Comparison of ENCODE assay signal across 8 cellular contexts in the genomic region with DNA sequence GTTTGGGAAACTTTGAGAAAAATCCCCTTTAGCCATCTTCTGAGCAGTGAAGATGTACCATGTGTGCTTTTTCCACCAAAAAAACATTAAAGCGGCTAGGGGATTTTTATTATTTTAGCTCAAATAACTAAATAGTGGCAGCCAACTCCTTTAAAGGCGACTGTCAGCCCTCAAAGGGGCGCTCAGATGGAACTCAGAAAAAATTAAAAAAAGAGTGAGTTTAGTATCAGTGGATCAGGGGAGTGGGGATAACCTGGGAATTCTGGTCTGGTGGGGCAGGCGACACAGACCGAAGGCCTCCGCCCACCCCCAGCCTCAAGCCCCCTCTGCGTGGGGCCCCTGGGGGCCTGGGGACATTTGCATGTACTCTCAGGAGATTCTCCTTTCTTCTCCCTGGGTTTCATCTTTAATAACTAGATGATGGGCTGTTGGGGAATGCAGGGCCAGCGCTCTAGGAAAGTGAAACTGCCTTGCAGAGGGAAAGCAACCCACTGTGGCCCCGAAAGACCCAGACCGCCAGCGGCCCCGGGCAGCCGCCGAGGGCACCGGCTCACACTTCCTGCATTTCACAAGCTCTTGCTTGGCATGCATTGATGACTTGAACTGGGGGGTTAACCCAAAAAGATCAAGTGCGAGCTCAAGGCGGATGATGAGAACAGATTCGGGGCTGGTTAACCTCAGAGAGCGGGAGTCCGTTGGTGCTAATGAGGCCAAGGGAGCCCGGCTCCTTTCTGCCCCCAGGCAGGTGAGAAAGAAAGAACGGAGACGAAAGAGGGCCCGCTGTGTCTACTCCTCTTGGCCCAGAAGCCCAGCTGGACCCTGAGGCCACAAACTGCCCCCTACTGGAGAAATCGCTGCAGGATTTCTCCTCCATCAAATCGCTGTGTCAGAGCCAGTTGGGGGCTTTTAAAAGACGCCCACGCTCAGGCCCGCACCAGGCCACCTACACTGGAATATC. TPM values are rescaled to one million over a fixed set of nuclear protein-coding genes. Genes with fewer than 3 reads are reported as not detected.
DNase-seq lines count a peak whose midpoint lies in the region; ATAC-seq and TF ChIP-seq lines count a peak whose summit lies in the region.

No MANE protein-coding gene starts in this region.

- H3K36me3 ChIP-seq in OCI-LY7 (ENCODE audit: insufficient read depth, low read length): no peaks in the 10 kb centered on the region
- no peaks in the 10 kb centered on the region for H3K36me3 ChIP-seq in body of pancreas (replicated peaks in 1 of 2; ENCODE audit: insufficient read depth in 1 of 2, low read depth in 2 of 2)

- H3K27me3 ChIP-seq in body of pancreas (no peaks in the 10 kb centered on the region), mononuclear cell (ENCODE audit: insufficient read depth, low read length) (no peaks in the 10 kb centered on the region)

- H3K4me1 Mint-ChIP-seq in HFFc6 (ENCODE audit: low read depth): peaks cover 18% of the 10 kb centered on the region

- DNase-seq in GM13976 (ENCODE audit: low spot score) (peak; percentile 61), HFFc6 (no peak), OCI-LY7 (ENCODE audit: low spot score) (peak; percentile 24), body of pancreas (peak in 2 of 4 donors; percentile 25 to 37), NCI-H226 (no peak), mucosa of gallbladder (ENCODE audit: low spot score) (no peak), midbrain (lab: John Stamatoyannopoulos, UW) (no peak)

- H3K9me3 ChIP-seq in OCI-LY7 (ENCODE audit: low read length) (peaks cover 18% of the 10 kb centered on the region; the same call in 1 of the 2 replicates), body of pancreas (no peaks in the 10 kb centered on the region), mononuclear cell (ENCODE audit: low read depth, low read length) (peaks cover 11% of the 10 kb centered on the region)

- peak overlapping the region; percentile 50; the same call in 1 of the 2 replicates for H2AFZ ChIP-seq in OCI-LY7 (ENCODE audit: low read length)

- H3K4me1 ChIP-seq in OCI-LY7 (ENCODE audit: insufficient read depth, low read length, poor library complexity, severe bottlenecking) (peaks cover 16% of the 10 kb centered on the region), body of pancreas (no peaks in the 10 kb centered on the region), mononuclear cell (ENCODE audit: insufficient read depth, low read length) (peaks cover 30% of the 10 kb centered on the region)

- no peak overlapping the region for H3K27ac ChIP-seq in OCI-LY7 (ENCODE audit: low read depth, low read length, poor library complexity, severe bottlenecking)
- no peak overlapping the region for H3K27ac ChIP-seq in body of pancreas

- H3K9me2 ChIP-seq in OCI-LY7 (ENCODE audit: insufficient read depth, low read length): no peaks in the 10 kb centered on the region

- whole genome bisulfite sequencing in body of pancreas, 2 donors: 54 to 62% methylated on average over 26 to 29 of the region's 29 CpGs

- CTCF ChIA-PET in OCI-LY7 (lab: Charles Lee; ENCODE audit: unreplicated experiment): interaction anchor here (0.6 to 0.8 kb wide), 2 partner anchors 216 to 431 kb away, joined by 3 read pairs; no protein-coding TSS in a partner anchor

- H3K4me3 Mint-ChIP-seq in HFFc6: peak overlapping the region; percentile 85

- TF ChIP-seq POLR2A in body of pancreas (IDR thresholded peaks at IDR 0.05): no peak

- ATAC-seq in body of pancreas: peak; percentile 15

- peaks cover 19% of the 10 kb centered on the region for H3K9me3 Mint-ChIP-seq in HFFc6

- no peaks in the 10 kb centered on the region for H4K20me1 ChIP-seq in OCI-LY7 (ENCODE audit: insufficient read depth, low read length)

- peak overlapping the region; percentile 60 for H3K4me2 ChIP-seq in OCI-LY7 (ENCODE audit: low read length)

- peak; percentile 62 for TF ChIP-seq CTCF in GM13976 (IDR thresholded peaks at IDR 0.05; ENCODE audit: borderline replicate concordance, control extremely low read depth, extremely low read depth, insufficient read depth, missing control alignments)
- TF ChIP-seq CTCF in HFFc6 (IDR thresholded peaks at IDR 0.05): peak; percentile 62
- TF ChIP-seq CTCF in OCI-LY7 (conservative IDR thresholded peaks at IDR 0.05; ENCODE audit: low read length): peak; percentile 63
- TF ChIP-seq CTCF in body of pancreas (IDR thresholded peaks at IDR 0.05): peak in 1 of 7 experiments; percentile 15

- POLR2A ChIA-PET in OCI-LY7 (lab: Charles Lee): interaction anchor here (0.6 kb wide), 1 partner anchor 10 kb away, joined by 3 read pairs; no protein-coding TSS in a partner anchor

- in situ Hi-C loops in GM13976 (cut with MboI; ENCODE audit: low sequenced_read_pairs, unreplicated experiment): no loop called here

- no peaks in the 10 kb centered on the region for H3K36me3 Mint-ChIP-seq in HFFc6 (ENCODE audit: low read depth)

- peaks cover 17% of the 10 kb centered on the region for H3K27me3 Mint-ChIP-seq in HFFc6 (ENCODE audit: insufficient read depth)

- H3K79me2 ChIP-seq in OCI-LY7 (ENCODE audit: insufficient read depth, low read depth, low read length): no peaks in the 10 kb centered on the region

- intact Hi-C loops in OCI-LY7 (cut with micrococcal nuclease; ENCODE audit: unreplicated experiment) (no loop called here), body of pancreas (cut with DNase I) (no loop called here)

- peak overlapping the region; percentile 25 for H3K4me3 ChIP-seq in OCI-LY7 (ENCODE audit: low read depth, low read length, poor library complexity, severe bottlenecking)
- no peak overlapping the region for H3K4me3 ChIP-seq in body of pancreas
- H3K4me3 ChIP-seq in mononuclear cell (ENCODE audit: low read length): peak overlapping the region; percentile 32

- BruUV-seq in OCI-LY7 (replicated peaks; lab: Mats Ljungman, UMichigan): no TSS peak

- no peak overlapping the region for H3K27ac Mint-ChIP-seq in HFFc6

RNA-seq across cellular contexts. Expression of a gene that starts 7.3 kb away (rescaled TPM):
- total RNA-seq in HFFc6 (2021; fragmentation: NEBNext Ultra II Directional; extraction: Animal tissue kit (Norgen Biotek cat#: 25700)): not detected
- total RNA-seq in OCI-LY7 (2014; rRNA removed; shearing (Covaris generic)): 0.98 and 5.3 TPM in 2 replicates
- total RNA-seq in OCI-LY7 (2022) (1.1 and 1.5 TPM in 2 replicates), body of pancreas (not detected), mononuclear cell (7.7 TPM), mucosa of gallbladder (5.7 TPM)

Comparison
In these comparisons a context has a peak if more than half of its experiments do, and no peak if none do; other contexts are left out.
1. DNase-seq: peak in GM13976 (single experiment) and OCI-LY7 (single experiment); none in HFFc6 (single experiment), NCI-H226 (single experiment), mucosa of gallbladder (single experiment) and midbrain (single experiment).
2. H3K4me3 ChIP-seq: peak in OCI-LY7 (single experiment) and mononuclear cell (single experiment); none in body of pancreas (0 of 2).